Comparison of ENCODE assay signal across 10 cellular contexts in the genomic region with DNA sequence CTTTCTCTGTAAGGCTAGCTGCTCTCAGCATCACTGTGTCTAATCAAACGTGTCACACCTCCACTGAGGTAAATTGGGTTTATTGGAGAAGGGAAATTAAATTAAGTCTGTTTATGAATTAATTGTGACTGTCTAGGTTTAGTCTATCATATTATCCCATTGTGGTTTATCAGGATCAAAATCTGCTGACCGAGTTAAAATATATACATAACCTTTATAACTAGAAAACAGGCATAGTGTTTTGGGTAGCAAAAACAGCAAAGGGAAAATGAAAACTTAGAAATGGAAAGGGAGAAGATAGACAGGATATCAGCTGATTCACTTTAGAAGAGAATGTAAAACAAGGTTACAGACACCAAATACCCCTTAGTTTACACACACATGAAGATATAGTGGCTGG.
"Had no signal": no experiment of that assay in that cellular context is flagged by ENCODE, and none has a peak within 500 bp of the region (broad histone marks: within the 10 kb centered on the region; RNA-seq: fewer than 3 reads in every experiment).

No MANE protein-coding gene starts in this region.

- H3K9me3 Mint-ChIP-seq: IgD-negative memory B cell had no signal

- H3K27ac Mint-ChIP-seq: HFFc6, IgD-negative memory B cell had no signal

- H3K4me1 ChIP-seq: HAP-1 had no signal

- H3K27ac ChIP-seq: GM23248, HL-60, KMS-11 had no signal

- ATAC-seq: HCT116 had no signal

- H3K36me3 ChIP-seq: HAP-1 had no signal

- H3K27me3 Mint-ChIP-seq: IgD-negative memory B cell had no signal

- H3K36me3 Mint-ChIP-seq: IgD-negative memory B cell had no signal

- H2AFZ ChIP-seq: GM23248 had no signal

- H3K4me1 Mint-ChIP-seq: IgD-negative memory B cell had no signal

- H3K4me2 ChIP-seq: KMS-11 had no signal

- H3K9me3 ChIP-seq: HAP-1 had no signal

- DNase-seq: GM23248, GOT3, H7, HFFc6, KBM-7 had no signal

- H3K4me3 Mint-ChIP-seq: HFFc6, IgD-negative memory B cell had no signal

- H3K4me3 ChIP-seq: GM23248, HAP-1 had no signal

- H3K9ac ChIP-seq: GM23248, KMS-11 had no signal
